In the genomic region with DNA sequence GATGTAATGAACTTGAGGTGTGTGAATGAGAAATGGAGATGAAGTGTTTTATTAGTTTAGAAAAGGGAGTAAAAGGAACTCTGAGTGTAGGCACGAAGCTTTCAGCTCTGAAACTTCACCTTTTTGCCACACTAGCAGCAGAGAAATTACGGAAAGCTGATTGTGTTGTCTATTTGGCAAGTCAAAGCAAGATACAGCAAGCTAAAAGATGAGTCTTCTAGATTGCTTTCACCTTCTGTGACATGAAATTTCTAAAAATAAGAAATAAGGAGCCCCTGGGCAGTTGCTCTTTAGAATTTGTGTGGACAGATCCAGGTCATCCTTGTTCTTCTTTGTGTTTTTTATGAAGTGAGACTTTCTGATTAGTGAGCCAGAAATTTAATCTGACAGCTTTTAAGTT, we compare ENCODE assay signal across 20 cellular contexts.
DNase-seq lines count a peak whose midpoint lies in the region; TF ChIP-seq lines count a peak whose summit lies in the region.
"Had no signal": no experiment of that assay in that cellular context is flagged by ENCODE, and none has a peak within 500 bp of the region (broad histone marks: within the 10 kb centered on the region; RNA-seq: fewer than 3 reads in every experiment).

No MANE protein-coding gene starts in this region.

- TF ChIP-seq CTCF in MM.1S (IDR thresholded peaks at IDR 0.05; ENCODE audit: low read length) = no peak
- TF ChIP-seq CTCF in endodermal cell (conservative IDR thresholded peaks at IDR 0.05) = no peak
- no peak for TF ChIP-seq CTCF in nephron progenitor cell (IDR thresholded peaks at IDR 0.05)

- H3K4me3 ChIP-seq in ACC112 (ENCODE audit: low read depth, low read length) (no peak overlapping the region), MM.1S (ENCODE audit: low read length) (0 out of 2 replicates have a peak overlapping the region, but pooled peaks have one; percentile 0), endodermal cell (ENCODE audit: low read length) (no peak overlapping the region)
- H3K4me3 ChIP-seq: body of pancreas, esophagus squamous epithelium, Peyer's patch had no signal

- H3K9me3 ChIP-seq in MM.1S (replicated peaks; ENCODE audit: insufficient read depth, low read length) = no peaks in the 10 kb centered on the region
- no peaks in the 10 kb centered on the region for H3K9me3 ChIP-seq in endodermal cell (ENCODE audit: control insufficient read depth, low read length)
- H3K9me3 ChIP-seq: body of pancreas, esophagus squamous epithelium, Peyer's patch had no signal

- peak; percentile 30 for DNase-seq in MM.1S
- DNase-seq in endodermal cell = no peak
- no peak for DNase-seq in nephron progenitor cell
- DNase-seq in OCI-M2 (lab: John Stamatoyannopoulos, UW; ENCODE audit: unreplicated experiment) = no peak
- DNase-seq in cerebellar nuclear complex (lab: John Stamatoyannopoulos, UW) = no peak
- DNase-seq in iPS-NIHi7 (ENCODE audit: extremely low spot score) = no peak
- no peak for DNase-seq in NCI-H446 treated with DMSO at 0.1 percent for 48 hours (lab: John Stamatoyannopoulos, UW)
- DNase-seq: activated naive CD8-positive, alpha-beta T cell treated with anti-CD3 and anti-CD28 coated beads for 36 hours; body of pancreas; esophagus squamous epithelium; glutamatergic neuron; NCI-H146; NCI-H2171; Peyer's patch; posterior cingulate gyrus; small intestine; stimulated activated CD4-positive, alpha-beta T cell treated with anti-CD3 and anti-CD28 coated beads, Interleukin-4, amount 100 ng/mL, for 4 hours had no signal

- H2AFZ ChIP-seq in ACC112 (ENCODE audit: low read length, unreplicated experiment) (no peak overlapping the region), MM.1S (ENCODE audit: low read length) (no peak overlapping the region)

- H3K27me3 Mint-ChIP-seq in endodermal cell (ENCODE audit: insufficient read depth) (no peaks in the 10 kb centered on the region), nephron progenitor cell (ENCODE audit: low read depth, poor library complexity) (no peaks in the 10 kb centered on the region)
- H3K27me3 Mint-ChIP-seq: activated naive CD8-positive, alpha-beta T cell treated with anti-CD3 and anti-CD28 coated beads for 36 hours had no signal

- H3F3A ChIP-seq in MM.1S (ENCODE audit: insufficient read depth, low read length) = peaks cover 40% of the 10 kb centered on the region

- H3K27me3 ChIP-seq in ACC112 (ENCODE audit: insufficient read depth, low read length) (no peaks in the 10 kb centered on the region), MM.1S (replicated peaks; ENCODE audit: insufficient read depth, low read length) (no peaks in the 10 kb centered on the region), endodermal cell (ENCODE audit: control insufficient read depth, insufficient read depth, low read length, poor library complexity, severe bottlenecking) (no peaks in the 10 kb centered on the region)
- H3K27me3 ChIP-seq: body of pancreas, esophagus squamous epithelium, Peyer's patch had no signal

- H3K9ac ChIP-seq in MM.1S (ENCODE audit: low read length) = peak overlapping the region; percentile 5; the same call in 1 of the 2 replicates
- H3K9ac ChIP-seq in endodermal cell (ENCODE audit: extremely low read depth, low read length, poor library complexity, severe bottlenecking) = no peak overlapping the region

- H3K9me3 Mint-ChIP-seq in endodermal cell = no peaks in the 10 kb centered on the region
- no peaks in the 10 kb centered on the region for H3K9me3 Mint-ChIP-seq in nephron progenitor cell
- H3K9me3 Mint-ChIP-seq: activated naive CD8-positive, alpha-beta T cell treated with anti-CD3 and anti-CD28 coated beads for 36 hours; activated T-cell treated with anti-CD3 and anti-CD28 coated beads, Interleukin-2, amount 50 U/mL, for 72 hours had no signal

- peak overlapping the region; percentile 66 for H3K27ac ChIP-seq in ACC112 (ENCODE audit: low read depth, low read length)
- peak overlapping the region; percentile 40; the same call in 1 of the 2 replicates for H3K27ac ChIP-seq in MM.1S (ENCODE audit: low read length)
- no peak overlapping the region for H3K27ac ChIP-seq in endodermal cell (ENCODE audit: low read depth, low read length)
- H3K27ac ChIP-seq: C4-2B, esophagus squamous epithelium had no signal

- 48 to 75% methylated on average over 2 of the region's 2 CpGs for WGBS in endodermal cell (ENCODE audit: insufficient coverage in 1 of 2, insufficient read length in 1 of 2), 2 experiments

- H3K36me3 Mint-ChIP-seq in endodermal cell (ENCODE audit: low read depth) (peaks cover 22% of the 10 kb centered on the region), nephron progenitor cell (ENCODE audit: low read depth) (peaks cover 43% of the 10 kb centered on the region)

- no peaks in the 10 kb centered on the region for H3K9me2 ChIP-seq in MM.1S (replicated peaks; ENCODE audit: insufficient read depth, low read length)

- peaks cover 92% of the 10 kb centered on the region for H3K79me2 ChIP-seq in ACC112 (ENCODE audit: control insufficient read depth, insufficient read depth, low read length, unreplicated experiment)
- H3K79me2 ChIP-seq in MM.1S (ENCODE audit: low read length) = peaks cover 98% of the 10 kb centered on the region

- H3K4me1 Mint-ChIP-seq in endodermal cell = peaks cover 27% of the 10 kb centered on the region
- peaks cover 53% of the 10 kb centered on the region for H3K4me1 Mint-ChIP-seq in nephron progenitor cell

- H3K27ac Mint-ChIP-seq in endodermal cell (peak overlapping the region; percentile 42), nephron progenitor cell (peak overlapping the region; percentile 60)
- H3K27ac Mint-ChIP-seq: activated naive CD8-positive, alpha-beta T cell treated with anti-CD3 and anti-CD28 coated beads for 36 hours; activated T-cell treated with anti-CD3 and anti-CD28 coated beads, Interleukin-2, amount 50 U/mL, for 72 hours had no signal

- H3K4me1 ChIP-seq in ACC112 (ENCODE audit: control insufficient read depth, insufficient read depth, low read length, unreplicated experiment) = peaks cover 57% of the 10 kb centered on the region
- H3K4me1 ChIP-seq in MM.1S (ENCODE audit: low read length) = peaks cover 77% of the 10 kb centered on the region
- peaks cover 5% of the 10 kb centered on the region for H3K4me1 ChIP-seq in endodermal cell (ENCODE audit: control insufficient read depth, insufficient read depth, low read length)

- peak overlapping the region; percentile 38; the same call in 1 of the 2 replicates for H3K4me2 ChIP-seq in MM.1S (ENCODE audit: low read depth, low read length)

- peaks cover 7% of the 10 kb centered on the region for H3K36me3 ChIP-seq in ACC112 (ENCODE audit: insufficient read depth, low read length)
- no peaks in the 10 kb centered on the region; the same call in 1 of the 2 replicates for H3K36me3 ChIP-seq in MM.1S (replicated peaks; ENCODE audit: insufficient read depth, low read length)
- peaks cover 30% of the 10 kb centered on the region for H3K36me3 ChIP-seq in endodermal cell (ENCODE audit: control insufficient read depth, insufficient read depth, low read length)
- H3K36me3 ChIP-seq: esophagus squamous epithelium, Peyer's patch had no signal

- H4K20me1 ChIP-seq in MM.1S (ENCODE audit: insufficient read depth, low read length) = no peaks in the 10 kb centered on the region

- H3K4me3 Mint-ChIP-seq in endodermal cell = no peak overlapping the region
- H3K4me3 Mint-ChIP-seq in nephron progenitor cell = no peak overlapping the region
- H3K4me3 Mint-ChIP-seq: activated naive CD8-positive, alpha-beta T cell treated with anti-CD3 and anti-CD28 coated beads for 36 hours; activated T-cell treated with anti-CD3 and anti-CD28 coated beads, Interleukin-2, amount 50 U/mL, for 72 hours had no signal
